Comparison of ENCODE assay signal across 22 cellular contexts in the genomic region with DNA sequence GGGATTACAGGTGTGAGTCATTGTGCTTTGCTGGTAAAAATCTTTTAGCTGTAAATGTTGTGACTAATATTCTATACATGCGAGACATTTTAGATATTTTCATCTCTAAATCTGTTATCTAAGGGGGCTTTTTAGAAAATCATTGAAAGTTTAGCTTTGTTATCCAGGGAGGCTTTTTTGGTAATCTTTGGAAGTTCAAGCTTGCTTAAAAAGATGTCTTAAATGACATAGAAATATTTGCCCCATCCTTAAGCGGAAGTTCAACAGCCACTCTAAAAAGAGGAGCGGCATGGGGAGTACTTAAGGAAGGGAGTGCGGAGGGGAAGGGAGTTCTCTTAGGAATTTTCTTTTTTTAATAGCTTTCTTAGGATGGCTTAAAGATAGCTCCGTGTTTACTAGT. TPM values are rescaled to one million over a fixed set of nuclear protein-coding genes. Genes with fewer than 3 reads are reported as not detected.
DNase-seq lines count a peak whose midpoint lies in the region; ATAC-seq and TF ChIP-seq lines count a peak whose summit lies in the region.
"Had no signal": no experiment of that assay in that cellular context is flagged by ENCODE, and none has a peak within 500 bp of the region (broad histone marks: within the 10 kb centered on the region; RNA-seq: fewer than 3 reads in every experiment).

No MANE protein-coding gene starts in this region.

- H3K9me3 ChIP-seq in BLaER1 treated with 17β-estradiol and CSF1 and Interleukin-3, amounts not matched to agents 10 nM and 100 nM (replicated peaks in 1 of 11) = peaks cover 0 to 31% (median 17%) of the 10 kb centered on the region in 11 experiments; a peak in 15 of 22 replicates
- no peaks in the 10 kb centered on the region for H3K9me3 ChIP-seq in mucosa of descending colon
- H3K9me3 ChIP-seq: SJCRH30 had no signal

- no peak overlapping the region; a peak in 1 of 22 replicates for H3K9ac ChIP-seq in BLaER1 treated with 17β-estradiol and CSF1 and Interleukin-3, amounts not matched to agents 10 nM and 100 nM

- H3K27me3 ChIP-seq in BLaER1 treated with 17β-estradiol and CSF1 and Interleukin-3, amounts not matched to agents 10 nM and 100 nM = no peaks in the 10 kb centered on the region
- no peaks in the 10 kb centered on the region for H3K27me3 ChIP-seq in brain microvascular endothelial cell (replicated peaks)
- H3K27me3 ChIP-seq: SJCRH30 had no signal

- peaks cover 50% of the 10 kb centered on the region for H3K4me1 Mint-ChIP-seq in osteocyte (ENCODE audit: unreplicated experiment)
- H3K4me1 Mint-ChIP-seq in activated T-helper 17 cell treated with anti-CD3 and anti-CD28 coated beads, Interleukin-2, amount 50 U/mL, for 72 hours = no peaks in the 10 kb centered on the region

- peaks cover 17 to 91% (median 49%) of the 10 kb centered on the region in 10 experiments for H3K4me1 ChIP-seq in BLaER1 treated with 17β-estradiol and CSF1 and Interleukin-3, amounts not matched to agents 10 nM and 100 nM
- H3K4me1 ChIP-seq in mucosa of descending colon (ENCODE audit: low read depth) = peaks cover 5% of the 10 kb centered on the region

- H4K20me1 ChIP-seq in BLaER1 treated with 17β-estradiol and CSF1 and Interleukin-3, amounts not matched to agents 10 nM and 100 nM = no peaks in the 10 kb centered on the region

- H3K4me3 ChIP-seq in BLaER1 treated with 17β-estradiol and CSF1 and Interleukin-3, amounts not matched to agents 10 nM and 100 nM = peak overlapping the region in 2 of 10 experiments; percentile 3 to 33; a peak in 2 of 20 replicates
- H3K4me3 ChIP-seq in brain microvascular endothelial cell (ENCODE audit: low read depth, low read length) = no peak overlapping the region
- no peak overlapping the region for H3K4me3 ChIP-seq in mucosa of descending colon
- H3K4me3 ChIP-seq: GM12878, SJCRH30 had no signal

- no peaks in the 10 kb centered on the region for H3K27me3 Mint-ChIP-seq in osteocyte (ENCODE audit: unreplicated experiment)
- no peaks in the 10 kb centered on the region for H3K27me3 Mint-ChIP-seq in activated T-helper 17 cell treated with anti-CD3 and anti-CD28 coated beads, Interleukin-2, amount 50 U/mL, for 72 hours
- H3K27me3 Mint-ChIP-seq: CD4-positive, CD25-positive, alpha-beta regulatory T cell; T-cell had no signal

- peak overlapping the region in 9 of 11 experiments; percentile 69 to 92 (median 83); a peak in 14 of 22 replicates for H3K27ac ChIP-seq in BLaER1 treated with 17β-estradiol and CSF1 and Interleukin-3, amounts not matched to agents 10 nM and 100 nM
- H3K27ac ChIP-seq in brain microvascular endothelial cell = peak overlapping the region; percentile 49
- H3K27ac ChIP-seq: SJCRH30 had no signal

- intact Hi-C loops in mucosa of descending colon (cut with DNase I, micrococcal nuclease) = no loop called here

- in situ Hi-C loops in brain microvascular endothelial cell (cut with HindIII; ENCODE audit: low pct_ligation_motif_present, low sequenced_read_pairs) = no loop called here

- peak; percentile 45 for DNase-seq in HS-27A (ENCODE audit: low read depth)
- peak; percentile 2 for DNase-seq in brain microvascular endothelial cell
- no peak for DNase-seq in osteocyte (ENCODE audit: extremely low spot score, unreplicated experiment)
- DNase-seq in mucosa of descending colon = no peak
- DNase-seq: 8988T; CD4-positive, CD25-positive, alpha-beta regulatory T cell; Karpas-422; NCI-H1105; NCI-H1436 treated with DMSO at 0.1 percent for 48 hours; NCI-H187 treated with DMSO at 0.1 percent for 48 hours; NCI-H446; NCI-H524 treated with DMSO at 0.1 percent for 48 hours; NCI-H774; PC-3; SJCRH30; T-cell had no signal

- H3K4me2 ChIP-seq in BLaER1 treated with 17β-estradiol and CSF1 and Interleukin-3, amounts not matched to agents 10 nM and 100 nM = peak overlapping the region in 5 of 11 experiments; percentile 60 to 90 (median 82); a peak in 8 of 22 replicates

- peak overlapping the region; percentile 89 for H3K27ac Mint-ChIP-seq in osteocyte (ENCODE audit: unreplicated experiment)
- no peak overlapping the region for H3K27ac Mint-ChIP-seq in activated T-helper 17 cell treated with anti-CD3 and anti-CD28 coated beads, Interleukin-2, amount 50 U/mL, for 72 hours
- H3K27ac Mint-ChIP-seq: T-cell had no signal

- ATAC-seq in HG03108 (IDR thresholded peaks at IDR 0.05; ENCODE audit: unreplicated experiment) (no peak), HG03469 (IDR thresholded peaks at IDR 0.05; ENCODE audit: unreplicated experiment) (no peak), mucosa of descending colon (no peak)
- no peak for ATAC-seq in activated T-helper 17 cell treated with anti-CD3 and anti-CD28 coated beads, Interleukin-2, amount 50 U/mL, for 72 hours (replicated peaks)
- ATAC-seq: GM12878, HCT116, PC-3, T-cell had no signal

- H3K9me3 Mint-ChIP-seq in osteocyte (ENCODE audit: unreplicated experiment) = no peaks in the 10 kb centered on the region
- no peaks in the 10 kb centered on the region for H3K9me3 Mint-ChIP-seq in activated T-helper 17 cell treated with anti-CD3 and anti-CD28 coated beads, Interleukin-2, amount 50 U/mL, for 72 hours
- H3K9me3 Mint-ChIP-seq: CD4-positive, CD25-positive, alpha-beta regulatory T cell; T-cell had no signal

- TF ChIP-seq CTCF in brain microvascular endothelial cell (IDR thresholded peaks at IDR 0.05; ENCODE audit: low read depth, low read length, missing control alignments) (no peak), osteocyte (IDR thresholded peaks at IDR 0.05) (no peak), mucosa of descending colon (IDR thresholded peaks at IDR 0.05) (no peak)

- H3K36me3 ChIP-seq in BLaER1 treated with 17β-estradiol and CSF1 and Interleukin-3, amounts not matched to agents 10 nM and 100 nM = peaks cover 24 to 73% (median 50%) of the 10 kb centered on the region in 11 experiments; a peak in 21 of 22 replicates
- H3K36me3 ChIP-seq in brain microvascular endothelial cell (replicated peaks) (no peaks in the 10 kb centered on the region), mucosa of descending colon (ENCODE audit: low read depth) (no peaks in the 10 kb centered on the region)

- peaks cover 17% of the 10 kb centered on the region for H3K36me3 Mint-ChIP-seq in osteocyte (ENCODE audit: unreplicated experiment)
- H3K36me3 Mint-ChIP-seq in activated T-helper 17 cell treated with anti-CD3 and anti-CD28 coated beads, Interleukin-2, amount 50 U/mL, for 72 hours (ENCODE audit: low read depth) = peaks cover 29% of the 10 kb centered on the region

- no peak overlapping the region for H3K4me3 Mint-ChIP-seq in osteocyte (ENCODE audit: unreplicated experiment)
- no peak overlapping the region for H3K4me3 Mint-ChIP-seq in activated T-helper 17 cell treated with anti-CD3 and anti-CD28 coated beads, Interleukin-2, amount 50 U/mL, for 72 hours
- H3K4me3 Mint-ChIP-seq: CD4-positive, CD25-positive, alpha-beta regulatory T cell; T-cell had no signal

RNA-seq across cellular contexts. Expression of gene DNAJC13, which starts 26.1 kb away (rescaled TPM):
- total RNA-seq in osteocyte (55.5 and 57.1 TPM in 2 replicates), mucosa of descending colon (10 to 100 TPM; 47.6 to 62.0 (median 60.4) TPM)
- 10 to 100 TPM; 27.7 to 37.9 TPM for total RNA-seq in activated T-helper 17 cell treated with anti-CD3 and anti-CD28 coated beads, Interleukin-2, amount 50 U/mL, for 72 hours

Comparison
In these comparisons a context has a peak if more than half of its experiments do, and no peak if none do; other contexts are left out.
1. DNase-seq: peak in HS-27A (single experiment) and brain microvascular endothelial cell (single experiment); none in osteocyte (single experiment) and mucosa of descending colon (0 of 3).